1 cellular context compared by ENCODE assay signal in the genomic region with DNA sequence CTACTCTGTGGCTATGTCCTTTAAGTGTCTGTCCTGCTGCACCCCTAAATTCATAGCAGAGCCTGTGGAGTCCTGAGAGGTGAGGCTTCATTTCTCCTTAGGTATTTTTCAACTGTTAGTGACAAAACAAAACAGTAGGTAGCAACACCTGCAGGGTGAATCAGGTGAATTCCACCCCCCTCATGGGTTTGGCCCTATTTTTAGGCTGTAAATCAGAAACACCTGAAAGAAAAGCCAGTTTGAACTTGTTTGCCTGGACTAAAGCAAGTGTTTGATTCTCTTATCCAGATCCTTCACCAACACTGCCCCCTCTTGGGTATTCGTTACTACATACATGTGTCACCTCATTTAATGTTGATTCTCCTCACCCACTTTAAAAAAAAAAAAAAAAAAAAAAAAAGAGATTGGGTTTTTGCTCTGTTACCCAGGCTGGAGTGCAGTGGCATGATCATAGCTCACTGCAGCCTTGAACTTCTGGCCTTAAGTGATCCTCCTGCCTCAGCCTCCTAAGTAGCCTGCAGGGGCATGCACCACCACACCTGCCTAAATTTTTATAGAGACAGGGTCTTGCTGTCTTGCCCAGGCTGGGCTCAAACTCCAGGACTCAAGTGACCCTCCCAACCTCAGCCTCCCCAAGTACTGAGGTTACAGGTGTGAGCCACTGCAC.
TF ChIP-seq lines count a peak whose summit lies in the region.

No MANE protein-coding gene starts in this region.

TF ChIP-seq in IMR-90, 13 proteins besides CTCF, POLR2A, EP300 and RAD21:
- TF ChIP-seq BHLHE40 (IDR thresholded peaks at IDR 0.05; ENCODE audit: low read depth, low read length) (no peak), CEBPB (IDR thresholded peaks at IDR 0.05; ENCODE audit: low read depth, low read length) (no peak), SMC3 (IDR thresholded peaks at IDR 0.05; ENCODE audit: low read depth, low read length) (peak; percentile 68)
- TF ChIP-seq, protein P1, sequence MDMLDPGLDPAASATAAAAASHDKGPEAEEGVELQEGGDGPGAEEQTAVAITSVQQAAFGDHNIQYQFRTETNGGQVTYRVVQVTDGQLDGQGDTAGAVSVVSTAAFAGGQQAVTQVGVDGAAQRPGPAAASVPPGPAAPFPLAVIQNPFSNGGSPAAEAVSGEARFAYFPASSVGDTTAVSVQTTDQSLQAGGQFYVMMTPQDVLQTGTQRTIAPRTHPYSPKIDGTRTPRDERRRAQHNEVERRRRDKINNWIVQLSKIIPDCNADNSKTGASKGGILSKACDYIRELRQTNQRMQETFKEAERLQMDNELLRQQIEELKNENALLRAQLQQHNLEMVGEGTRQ (IDR thresholded peaks at IDR 0.05; ENCODE audit: low read depth, low read length), result no peak
